In genomic region chr17:48459070-48459469, GRCh38 we compare ENCODE assay signal across 15 cellular contexts. TPM values are rescaled to one million over a fixed set of nuclear protein-coding genes. Genes with fewer than 3 reads are reported as not detected.
DNase-seq lines count a peak whose midpoint lies in the region; ATAC-seq lines count a peak whose summit lies in the region.
"Had no signal": no experiment of that assay in that cellular context is flagged by ENCODE, and none has a peak within 500 bp of the region (broad histone marks: within the 10 kb centered on the region; RNA-seq: fewer than 3 reads in every experiment).

No MANE protein-coding gene starts in this region.

- H3K27ac Mint-ChIP-seq in stimulated activated naive CD8-positive, alpha-beta T cell treated with anti-CD3 and anti-CD28 coated beads, Interleukin-15, amount 100 ng/mL, for 72 hours, result peak overlapping the region in 1 of 2 donors; percentile 36
- H3K27ac Mint-ChIP-seq in T-helper 17 cell, result no peak overlapping the region

- H3K4me1 Mint-ChIP-seq in stimulated activated naive CD8-positive, alpha-beta T cell treated with anti-CD3 and anti-CD28 coated beads, Interleukin-15, amount 100 ng/mL, for 72 hours, result peaks cover 48% of the 10 kb centered on the region
- peaks cover 33% of the 10 kb centered on the region for H3K4me1 Mint-ChIP-seq in T-helper 17 cell

- no peak overlapping the region for H3K4me3 Mint-ChIP-seq in stimulated activated naive CD8-positive, alpha-beta T cell treated with anti-CD3 and anti-CD28 coated beads, Interleukin-15, amount 100 ng/mL, for 72 hours
- H3K4me3 Mint-ChIP-seq in T-helper 17 cell, result no peak overlapping the region

- H3K27me3 Mint-ChIP-seq in stimulated activated naive CD8-positive, alpha-beta T cell treated with anti-CD3 and anti-CD28 coated beads, Interleukin-15, amount 100 ng/mL, for 72 hours, result no peaks in the 10 kb centered on the region
- peaks cover 4% of the 10 kb centered on the region for H3K27me3 Mint-ChIP-seq in T-helper 17 cell

- H3K9me3 ChIP-seq in T-helper 17 cell (ENCODE audit: control insufficient read depth, low read length, poor library complexity, severe bottlenecking), result no peaks in the 10 kb centered on the region
- H3K9me3 ChIP-seq: HAP-1 had no signal

- H3K9me3 Mint-ChIP-seq in stimulated activated naive CD8-positive, alpha-beta T cell treated with anti-CD3 and anti-CD28 coated beads, Interleukin-15, amount 100 ng/mL, for 72 hours, result no peaks in the 10 kb centered on the region

- H3K36me3 Mint-ChIP-seq in T-helper 17 cell (ENCODE audit: low read depth), result peaks cover 2% of the 10 kb centered on the region

- DNase-seq in activated CD4-positive, alpha-beta T cell treated with anti-CD3 and anti-CD28 coated beads for 48 hours, result peak; percentile 29
- no peak for DNase-seq in activated CD4-positive, alpha-beta T cell treated with anti-CD3 and anti-CD28 coated beads, Interleukin-2, amount 50 U/mL, for 1 hour
- DNase-seq in stimulated activated naive CD8-positive, alpha-beta T cell treated with anti-CD3 and anti-CD28 coated beads, Interleukin-15, amount 100 ng/mL, for 72 hours, result no peak
- no peak for DNase-seq in stimulated activated naive CD8-positive, alpha-beta T cell treated with anti-CD3 and anti-CD28 coated beads, Interleukin-15, Interleukin-2, amounts not matched to agents 100 U/mL and 50 U/mL, for 24 hours
- no peak for DNase-seq in T-helper 17 cell
- no peak for DNase-seq in effector CD4-positive, alpha-beta T cell
- DNase-seq: NCI-H1436 treated with DMSO at 0.1 percent for 48 hours; NCI-H345; NCI-H526 treated with DMSO at 0.1 percent for 48 hours; NK-92 treated with Interleukin-12 subunit alpha and Interleukin-12 subunit beta, amount 100 ng/mL, for 24 hours; PC-3 had no signal

- peak; percentile 40 for ATAC-seq in stimulated activated naive CD8-positive, alpha-beta T cell treated with anti-CD3 and anti-CD28 coated beads, Interleukin-15, amount 100 ng/mL, for 72 hours
- no peak for ATAC-seq in stimulated activated naive CD8-positive, alpha-beta T cell treated with anti-CD3 and anti-CD28 coated beads, Interleukin-15, Interleukin-2, amounts not matched to agents 100 U/mL and 50 U/mL, for 24 hours
- ATAC-seq in T-helper 17 cell, result peak; percentile 16
- no peak for ATAC-seq in HG02973 (IDR thresholded peaks at IDR 0.05; ENCODE audit: unreplicated experiment)
- no peak for ATAC-seq in GM18868 (IDR thresholded peaks at IDR 0.05; ENCODE audit: unreplicated experiment)
- ATAC-seq: K562, PC-3 had no signal

RNA-seq across cellular contexts. Expression of gene SKAP1, which starts 29.1 kb away (rescaled TPM):
- 100 to 1,000 TPM; 136 to 138 TPM for total RNA-seq in T-helper 17 cell
- total RNA-seq: PC-3 had no signal

Comparison
In these comparisons a context has a peak if more than half of its experiments do, and no peak if none do; other contexts are left out.
1. ATAC-seq: peak in stimulated activated naive CD8-positive, alpha-beta T cell treated with anti-CD3 and anti-CD28 coated beads, Interleukin-15, amount 100 ng/mL, for 72 hours (single experiment) and T-helper 17 cell (single experiment); none in stimulated activated naive CD8-positive, alpha-beta T cell treated with anti-CD3 and anti-CD28 coated beads, Interleukin-15, Interleukin-2, amounts not matched to agents 100 U/mL and 50 U/mL, for 24 hours (single experiment), HG02973 (single experiment) and GM18868 (single experiment).